In genomic region chr11:65116370-65117205, GRCh38 we compare ENCODE assay signal across 8 cellular contexts. TPM values are rescaled to one million over a fixed set of nuclear protein-coding genes. Genes with fewer than 3 reads are reported as not detected.
DNase-seq lines count a peak whose midpoint lies in the region; ATAC-seq, FAIRE-seq and TF ChIP-seq lines count a peak whose summit lies in the region.

No MANE protein-coding gene starts in this region.

- H3K27ac ChIP-seq in HepG2 (ENCODE audit: extremely low read length, insufficient read depth, low read length): peak overlapping the region; percentile 75

- no peak for TF ChIP-seq EP300 in HepG2 (IDR thresholded peaks at IDR 0.05; ENCODE audit: low read depth in 2 of 2, low read length in 2 of 2)
- TF ChIP-seq EP300 in HepG2 (CRISPR knock-in tag; IDR thresholded peaks at IDR 0.05; ENCODE audit: borderline replicate concordance): no peak

- peak overlapping the region; percentile 87 for H3K27ac Mint-ChIP-seq in T-helper 1 cell treated with Interleukin-12 subunit alpha and Interleukin-12 subunit beta and Interleukin-4 antibody, amounts not matched to agents 30 μg/mL and 1 μg/mL, for 36 hours
- H3K27ac Mint-ChIP-seq in MCF 10A (ENCODE audit: low read depth, unreplicated experiment): peak overlapping the region; percentile 88

- no peaks in the 10 kb centered on the region for H3K9me3 ChIP-seq in HepG2 (ENCODE audit: low read length)

- H3K27me3 Mint-ChIP-seq in T-helper 1 cell treated with Interleukin-12 subunit alpha and Interleukin-12 subunit beta and Interleukin-4 antibody, amounts not matched to agents 30 μg/mL and 1 μg/mL, for 36 hours (ENCODE audit: low read depth): no peaks in the 10 kb centered on the region
- H3K27me3 Mint-ChIP-seq in MCF 10A (ENCODE audit: insufficient read depth, unreplicated experiment): no peaks in the 10 kb centered on the region

- peak overlapping the region; percentile 80 for H3K4me2 ChIP-seq in HepG2 (ENCODE audit: low read depth, low read length)

- peak overlapping the region; percentile 90 for H3K9ac ChIP-seq in HepG2 (ENCODE audit: insufficient read depth, low read depth, low read length)

- H3K4me1 Mint-ChIP-seq in T-helper 1 cell treated with Interleukin-12 subunit alpha and Interleukin-12 subunit beta and Interleukin-4 antibody, amounts not matched to agents 30 μg/mL and 1 μg/mL, for 36 hours (ENCODE audit: low read depth): peaks cover 26% of the 10 kb centered on the region
- H3K4me1 Mint-ChIP-seq in MCF 10A (ENCODE audit: insufficient read depth, unreplicated experiment): peaks cover 22% of the 10 kb centered on the region

- CTCF ChIA-PET in HEK293T (lab: Yijun Ruan, JAX): interaction anchor here (0.6 to 1.1 kb wide), 3 partner anchors 91 to 229 kb away, joined by 3 to 8 read pairs (median 4); no protein-coding TSS in a partner anchor
- CTCF ChIA-PET in MCF 10A (lab: Yijun Ruan, JAX): interaction anchor here (0.6 to 2.6 kb wide), 9 partner anchors 13 to 773 kb away, joined by 3 to 12 read pairs (median 3); partner anchors contain the start of gene CDC42BPG
- CTCF ChIA-PET in HepG2 (lab: Yijun Ruan, JAX; ENCODE audit: low intra/inter-chr PET ratio, low total read pairs): no interaction called here

- WGBS in HepG2 (ENCODE audit: low lambda C conversion rate): 48% methylated on average over 23 of the region's 68 CpGs

- in situ Hi-C loops in HepG2 (cut with HindIII; ENCODE audit: extremely low pct_ligation_motif_present, low pct_unique_long_range_greater_than_20kb): no loop called here

- TF ChIP-seq RAD21 in HepG2 (CRISPR knock-in tag; IDR thresholded peaks at IDR 0.05): no peak

- H3K4me1 ChIP-seq in HepG2 (ENCODE audit: insufficient read depth, low read length): peaks cover 42% of the 10 kb centered on the region

- H3K4me3 ChIP-seq in HepG2 (replicated peaks in 1 of 3; ENCODE audit: insufficient read depth in 1 of 3, low read depth in 2 of 3, low read length in 3 of 3): peak overlapping the region; percentile 73 to 88 (median 80)

- no peaks in the 10 kb centered on the region for H4K20me1 ChIP-seq in HepG2 (ENCODE audit: insufficient read depth, low read length)

- ATAC-seq in HepG2: peak; percentile 2
- no peak for ATAC-seq in HG03521 (IDR thresholded peaks at IDR 0.05; ENCODE audit: unreplicated experiment)

- H3K9me3 Mint-ChIP-seq in T-helper 1 cell treated with Interleukin-12 subunit alpha and Interleukin-12 subunit beta and Interleukin-4 antibody, amounts not matched to agents 30 μg/mL and 1 μg/mL, for 36 hours: no peaks in the 10 kb centered on the region
- H3K9me3 Mint-ChIP-seq in MCF 10A (ENCODE audit: unreplicated experiment): no peaks in the 10 kb centered on the region

- H3K27me3 ChIP-seq in HepG2 (ENCODE audit: control insufficient read depth in 1 of 2, insufficient read depth in 2 of 2, low read length in 2 of 2): no peaks in the 10 kb centered on the region; a peak in 1 of 5 replicates

- no peak for TF ChIP-seq CTCF in MCF 10A (IDR thresholded peaks at IDR 0.05; ENCODE audit: unreplicated experiment)
- TF ChIP-seq CTCF in HepG2 (CRISPR knock-in tag; IDR thresholded peaks at IDR 0.05): no peak

- peaks cover 23% of the 10 kb centered on the region for H3K79me2 ChIP-seq in HepG2 (ENCODE audit: insufficient read depth, low read length)

- no peak for FAIRE-seq in HepG2 (lab: Jason Lieb, UNC)

- intact Hi-C loops in MCF 10A (cut with micrococcal nuclease): loop anchor here (1.0 to 10.0 kb wide), 3 partner anchors 102 to 269 kb away; partner anchors contain the start of genes ARL2 and ATG2A
- intact Hi-C loops in HepG2 (cut with micrococcal nuclease; ENCODE audit: unreplicated experiment): loop anchor here (2.0 kb wide), 1 partner anchor 50 kb away; no protein-coding TSS in a partner anchor

- peaks cover 7 to 22% of the 10 kb centered on the region in 2 experiments; a peak in 4 of 5 replicates for H3K36me3 ChIP-seq in HepG2 (replicated peaks in 1 of 2; ENCODE audit: control insufficient read depth in 1 of 2, insufficient read depth in 2 of 2, low read length in 2 of 2)

- no peak for TF ChIP-seq POLR2A in HepG2 (IDR thresholded peaks at IDR 0.05; ENCODE audit: insufficient read depth in 1 of 2, low read depth in 2 of 2, low read length in 2 of 2)

- H3K4me3 Mint-ChIP-seq in T-helper 1 cell treated with Interleukin-12 subunit alpha and Interleukin-12 subunit beta and Interleukin-4 antibody, amounts not matched to agents 30 μg/mL and 1 μg/mL, for 36 hours: peak overlapping the region; percentile 85
- H3K4me3 Mint-ChIP-seq in MCF 10A (ENCODE audit: unreplicated experiment): peak overlapping the region; percentile 82

- no peak overlapping the region for H2AFZ ChIP-seq in HepG2 (ENCODE audit: low read length)

- DNase-seq in AG08396 (ENCODE audit: low spot score) (peak; percentile 65), HEK293T (ENCODE audit: extremely low spot score) (no peak), MCF 10A (ENCODE audit: unreplicated experiment) (peak; percentile 50), HepG2 (ENCODE audit: low spot score) (no peak), HuH-7.5 (ENCODE audit: low spot score) (no peak)
- peak; percentile 50 to 62 for DNase-seq in stimulated activated CD8-positive, alpha-beta memory T cell treated with anti-CD3 and anti-CD28 coated beads, Interleukin-15, amount 100 ng/mL, for 48 hours (ENCODE audit: low read depth in 2 of 2)

- H3K36me3 Mint-ChIP-seq in T-helper 1 cell treated with Interleukin-12 subunit alpha and Interleukin-12 subunit beta and Interleukin-4 antibody, amounts not matched to agents 30 μg/mL and 1 μg/mL, for 36 hours (ENCODE audit: low read depth): peaks cover 27% of the 10 kb centered on the region
- H3K36me3 Mint-ChIP-seq in MCF 10A (ENCODE audit: insufficient read depth, unreplicated experiment): peaks cover 57% of the 10 kb centered on the region

- POLR2A ChIA-PET in HEK293T (lab: Yijun Ruan, JAX) (interaction anchor here (0.7 to 2.5 kb wide), 11 partner anchors 9 to 267 kb away, joined by 3 to 13 read pairs (median 3); partner anchors contain the start of genes CAPN1, POLA2, SAC3D1 and SYVN1), MCF 10A (lab: Yijun Ruan, JAX) (interaction anchor here (1.1 to 8.8 kb wide), 22 partner anchors 8 to 281 kb away, joined by 3 to 122 read pairs (median 9); partner anchors contain the start of genes ARL2, CAPN1, CDC42BPG and CDCA5), HepG2 (lab: Yijun Ruan, JAX) (interaction anchor here (1.0 to 4.1 kb wide), 8 partner anchors 12 to 267 kb away, joined by 3 to 23 read pairs (median 4); partner anchors contain the start of genes GPHA2, SAC3D1, SYVN1 and VPS51)

- BruUV-seq in MCF 10A (replicated peaks; lab: Mats Ljungman, UMichigan): no TSS peak
- BruUV-seq in HepG2 (replicated peaks; lab: Mats Ljungman, UMichigan): no TSS peak

RNA-seq across cellular contexts. Expression of gene ZNHIT2, which starts 0.9 kb away (rescaled TPM):
- total RNA-seq in MCF 10A (2022) (22.0 and 23.6 TPM in 2 replicates), HepG2 (2016; rRNA removed; fragmentation: Illumina TruSeq; extraction: Trizol) (5.7 and 6.5 TPM in 2 replicates)
- total RNA-seq in HepG2 (2016; cell fraction: cytosol; rRNA removed; fragmentation: Illumina TruSeq; extraction: Trizol; ENCODE audit: low read depth): 2.9 and 4.3 TPM in 2 replicates
- 5.4 and 6.3 TPM in 2 replicates for total RNA-seq in HepG2 (2016; cell fraction: insoluble cytoplasmic fraction; rRNA removed; fragmentation: Illumina TruSeq; extraction: Trizol)
- total RNA-seq in HepG2 (2016; cell fraction: membrane; rRNA removed; fragmentation: Illumina TruSeq; extraction: Trizol): 3.5 and 4.3 TPM in 2 replicates
- 3.6 and 3.9 TPM in 2 replicates for total RNA-seq in HepG2 (2016; cell fraction: nucleus; rRNA removed; fragmentation: Illumina TruSeq; extraction: Trizol)
- polyA plus RNA-seq in HepG2 (2011; rRNA removed): 1.1 TPM in 2 replicates
- polyA plus RNA-seq in HepG2 (2011; cell fraction: cytosol; rRNA removed): 0.86 and 2.0 TPM in 2 replicates
- polyA plus RNA-seq in HepG2 (2011; cell fraction: nucleus; rRNA removed): 1.7 and 2.2 TPM in 2 replicates
- 1.6 and 2.5 TPM in 2 replicates for polyA plus RNA-seq in HepG2 (2012)
- 3.0 and 3.1 TPM in 2 replicates for polyA plus RNA-seq in HepG2 (2016; cell fraction: cytosol; fragmentation: Illumina TruSeq; extraction: Trizol; ENCODE audit: low read depth)
- polyA plus RNA-seq in HepG2 (2016; cell fraction: insoluble cytoplasmic fraction; fragmentation: Illumina TruSeq; extraction: Trizol; ENCODE audit: low read depth): 4.0 and 4.7 TPM in 2 replicates
- polyA plus RNA-seq in HepG2 (2016; cell fraction: membrane; fragmentation: Illumina TruSeq; extraction: Trizol; ENCODE audit: low read depth): 2.8 and 2.9 TPM in 2 replicates
- 6.2 and 6.5 TPM in 2 replicates for polyA plus RNA-seq in HepG2 (2016; cell fraction: nucleus; fragmentation: Illumina TruSeq; extraction: Trizol; ENCODE audit: insufficient read depth, low read depth)
- 3.0 and 5.8 TPM in 2 replicates for polyA minus RNA-seq in HepG2 (2011; rRNA and poly(A)+ RNA removed; ENCODE audit: low replicate concordance)
- polyA minus RNA-seq in HepG2 (2011; cell fraction: cytosol; rRNA and poly(A)+ RNA removed): 2.4 and 3.3 TPM in 2 replicates
- polyA minus RNA-seq in HepG2 (2011; cell fraction: nucleus; rRNA and poly(A)+ RNA removed): 0.75 and 4.1 TPM in 2 replicates

RNA-seq across cellular contexts. Expression of gene TM7SF2, which starts 4.9 kb away (rescaled TPM):
- total RNA-seq in MCF 10A (2022) (8.5 and 14.0 TPM in 2 replicates), HepG2 (2016; rRNA removed; fragmentation: Illumina TruSeq; extraction: Trizol) (28.8 and 66.9 TPM in 2 replicates)
- 49.5 and 66.5 TPM in 2 replicates for total RNA-seq in HepG2 (2016; cell fraction: cytosol; rRNA removed; fragmentation: Illumina TruSeq; extraction: Trizol; ENCODE audit: low read depth)
- total RNA-seq in HepG2 (2016; cell fraction: insoluble cytoplasmic fraction; rRNA removed; fragmentation: Illumina TruSeq; extraction: Trizol): 29.7 and 70.5 TPM in 2 replicates
- 64.7 and 77.2 TPM in 2 replicates for total RNA-seq in HepG2 (2016; cell fraction: membrane; rRNA removed; fragmentation: Illumina TruSeq; extraction: Trizol)
- total RNA-seq in HepG2 (2016; cell fraction: nucleus; rRNA removed; fragmentation: Illumina TruSeq; extraction: Trizol): 57.7 and 67.5 TPM in 2 replicates
- 56.0 and 75.6 TPM in 2 replicates for polyA plus RNA-seq in HepG2 (2011; rRNA removed)
- 60.6 and 76.1 TPM in 2 replicates for polyA plus RNA-seq in HepG2 (2011; cell fraction: cytosol; rRNA removed)
- 104 and 129 TPM in 2 replicates for polyA plus RNA-seq in HepG2 (2011; cell fraction: nucleus; rRNA removed)
- 25.8 and 43.4 TPM in 2 replicates for polyA plus RNA-seq in HepG2 (2012)
- polyA plus RNA-seq in HepG2 (2016; cell fraction: cytosol; fragmentation: Illumina TruSeq; extraction: Trizol; ENCODE audit: low read depth): 66.7 and 89.2 TPM in 2 replicates
- polyA plus RNA-seq in HepG2 (2016; cell fraction: insoluble cytoplasmic fraction; fragmentation: Illumina TruSeq; extraction: Trizol; ENCODE audit: low read depth): 41.3 and 42.6 TPM in 2 replicates
- polyA plus RNA-seq in HepG2 (2016; cell fraction: membrane; fragmentation: Illumina TruSeq; extraction: Trizol; ENCODE audit: low read depth): 71.6 and 83.6 TPM in 2 replicates
- polyA plus RNA-seq in HepG2 (2016; cell fraction: nucleus; fragmentation: Illumina TruSeq; extraction: Trizol; ENCODE audit: insufficient read depth, low read depth): 137 and 142 TPM in 2 replicates
- polyA minus RNA-seq in HepG2 (2011; rRNA and poly(A)+ RNA removed; ENCODE audit: low replicate concordance): 18.1 and 162 TPM in 2 replicates
- polyA minus RNA-seq in HepG2 (2011; cell fraction: cytosol; rRNA and poly(A)+ RNA removed): 25.1 and 27.4 TPM in 2 replicates
- polyA minus RNA-seq in HepG2 (2011; cell fraction: nucleus; rRNA and poly(A)+ RNA removed): 28.7 and 33.4 TPM in 2 replicates

RNA-seq across cellular contexts. Expression of gene FAU, which starts 5.3 kb away (rescaled TPM):
- total RNA-seq in MCF 10A (2022) (1,049 and 1,269 TPM in 2 replicates), HepG2 (2016; rRNA removed; fragmentation: Illumina TruSeq; extraction: Trizol) (869 and 1,024 TPM in 2 replicates)
- total RNA-seq in HepG2 (2016; cell fraction: cytosol; rRNA removed; fragmentation: Illumina TruSeq; extraction: Trizol; ENCODE audit: low read depth): 647 and 670 TPM in 2 replicates
- total RNA-seq in HepG2 (2016; cell fraction: insoluble cytoplasmic fraction; rRNA removed; fragmentation: Illumina TruSeq; extraction: Trizol): 906 and 1,117 TPM in 2 replicates
- total RNA-seq in HepG2 (2016; cell fraction: membrane; rRNA removed; fragmentation: Illumina TruSeq; extraction: Trizol): 759 and 784 TPM in 2 replicates
- total RNA-seq in HepG2 (2016; cell fraction: nucleus; rRNA removed; fragmentation: Illumina TruSeq; extraction: Trizol): 357 and 372 TPM in 2 replicates
- 374 and 392 TPM in 2 replicates for polyA plus RNA-seq in HepG2 (2011; rRNA removed)
- 479 and 733 TPM in 2 replicates for polyA plus RNA-seq in HepG2 (2011; cell fraction: cytosol; rRNA removed)
- 228 and 230 TPM in 2 replicates for polyA plus RNA-seq in HepG2 (2011; cell fraction: nucleus; rRNA removed)
- polyA plus RNA-seq in HepG2 (2012): 713 and 760 TPM in 2 replicates
- 645 and 677 TPM in 2 replicates for polyA plus RNA-seq in HepG2 (2016; cell fraction: cytosol; fragmentation: Illumina TruSeq; extraction: Trizol; ENCODE audit: low read depth)
- 876 and 937 TPM in 2 replicates for polyA plus RNA-seq in HepG2 (2016; cell fraction: insoluble cytoplasmic fraction; fragmentation: Illumina TruSeq; extraction: Trizol; ENCODE audit: low read depth)
- polyA plus RNA-seq in HepG2 (2016; cell fraction: membrane; fragmentation: Illumina TruSeq; extraction: Trizol; ENCODE audit: low read depth): 684 and 723 TPM in 2 replicates
- polyA plus RNA-seq in HepG2 (2016; cell fraction: nucleus; fragmentation: Illumina TruSeq; extraction: Trizol; ENCODE audit: insufficient read depth, low read depth): 488 and 523 TPM in 2 replicates
- polyA minus RNA-seq in HepG2 (2011; rRNA and poly(A)+ RNA removed; ENCODE audit: low replicate concordance): 284 and 286 TPM in 2 replicates
- 148 and 154 TPM in 2 replicates for polyA minus RNA-seq in HepG2 (2011; cell fraction: cytosol; rRNA and poly(A)+ RNA removed)
- 68.0 and 81.7 TPM in 2 replicates for polyA minus RNA-seq in HepG2 (2011; cell fraction: nucleus; rRNA and poly(A)+ RNA removed)

RNA-seq across cellular contexts. Expression of gene MRPL49, which starts 5.5 kb away (rescaled TPM):
- total RNA-seq in MCF 10A (2022) (76.9 and 79.0 TPM in 2 replicates), HepG2 (2016; rRNA removed; fragmentation: Illumina TruSeq; extraction: Trizol) (53.3 and 63.2 TPM in 2 replicates)
- 9.5 and 10.0 TPM in 2 replicates for total RNA-seq in HepG2 (2016; cell fraction: cytosol; rRNA removed; fragmentation: Illumina TruSeq; extraction: Trizol; ENCODE audit: low read depth)
- total RNA-seq in HepG2 (2016; cell fraction: insoluble cytoplasmic fraction; rRNA removed; fragmentation: Illumina TruSeq; extraction: Trizol): 54.6 and 65.9 TPM in 2 replicates
- total RNA-seq in HepG2 (2016; cell fraction: membrane; rRNA removed; fragmentation: Illumina TruSeq; extraction: Trizol): 26.1 and 26.5 TPM in 2 replicates
- 17.5 and 18.4 TPM in 2 replicates for total RNA-seq in HepG2 (2016; cell fraction: nucleus; rRNA removed; fragmentation: Illumina TruSeq; extraction: Trizol)
- polyA plus RNA-seq in HepG2 (2011; rRNA removed): 39.2 and 41.4 TPM in 2 replicates
- 45.2 and 53.6 TPM in 2 replicates for polyA plus RNA-seq in HepG2 (2011; cell fraction: cytosol; rRNA removed)
- polyA plus RNA-seq in HepG2 (2011; cell fraction: nucleus; rRNA removed): 10.1 and 14.8 TPM in 2 replicates
- 19.0 and 22.8 TPM in 2 replicates for polyA plus RNA-seq in HepG2 (2012)
- polyA plus RNA-seq in HepG2 (2016; cell fraction: cytosol; fragmentation: Illumina TruSeq; extraction: Trizol; ENCODE audit: low read depth): 7.7 TPM in 2 replicates
- polyA plus RNA-seq in HepG2 (2016; cell fraction: insoluble cytoplasmic fraction; fragmentation: Illumina TruSeq; extraction: Trizol; ENCODE audit: low read depth): 66.0 and 68.9 TPM in 2 replicates
- 17.1 and 17.2 TPM in 2 replicates for polyA plus RNA-seq in HepG2 (2016; cell fraction: membrane; fragmentation: Illumina TruSeq; extraction: Trizol; ENCODE audit: low read depth)
- 27.1 and 27.9 TPM in 2 replicates for polyA plus RNA-seq in HepG2 (2016; cell fraction: nucleus; fragmentation: Illumina TruSeq; extraction: Trizol; ENCODE audit: insufficient read depth, low read depth)
- 32.3 and 86.6 TPM in 2 replicates for polyA minus RNA-seq in HepG2 (2011; rRNA and poly(A)+ RNA removed; ENCODE audit: low replicate concordance)
- 14.0 and 16.4 TPM in 2 replicates for polyA minus RNA-seq in HepG2 (2011; cell fraction: cytosol; rRNA and poly(A)+ RNA removed)
- polyA minus RNA-seq in HepG2 (2011; cell fraction: nucleus; rRNA and poly(A)+ RNA removed): 11.6 and 13.6 TPM in 2 replicates

RNA-seq across cellular contexts. Expression of gene SYVN1, which starts 17.7 kb away (rescaled TPM):
- total RNA-seq in MCF 10A (2022) (74.9 and 99.8 TPM in 2 replicates), HepG2 (2016; rRNA removed; fragmentation: Illumina TruSeq; extraction: Trizol) (7.4 and 10.3 TPM in 2 replicates)
- total RNA-seq in HepG2 (2016; cell fraction: cytosol; rRNA removed; fragmentation: Illumina TruSeq; extraction: Trizol; ENCODE audit: low read depth): 5.5 and 6.4 TPM in 2 replicates
- total RNA-seq in HepG2 (2016; cell fraction: insoluble cytoplasmic fraction; rRNA removed; fragmentation: Illumina TruSeq; extraction: Trizol): 7.6 and 9.3 TPM in 2 replicates
- total RNA-seq in HepG2 (2016; cell fraction: membrane; rRNA removed; fragmentation: Illumina TruSeq; extraction: Trizol): 5.6 and 6.7 TPM in 2 replicates
- total RNA-seq in HepG2 (2016; cell fraction: nucleus; rRNA removed; fragmentation: Illumina TruSeq; extraction: Trizol): 25.3 and 26.9 TPM in 2 replicates
- polyA plus RNA-seq in HepG2 (2011; rRNA removed): 22.5 and 25.8 TPM in 2 replicates
- polyA plus RNA-seq in HepG2 (2011; cell fraction: cytosol; rRNA removed): 17.6 and 23.4 TPM in 2 replicates
- 115 and 119 TPM in 2 replicates for polyA plus RNA-seq in HepG2 (2011; cell fraction: nucleus; rRNA removed)
- 33.9 and 47.9 TPM in 2 replicates for polyA plus RNA-seq in HepG2 (2012)
- 2.0 and 2.2 TPM in 2 replicates for polyA plus RNA-seq in HepG2 (2016; cell fraction: cytosol; fragmentation: Illumina TruSeq; extraction: Trizol; ENCODE audit: low read depth)
- 7.4 and 12.4 TPM in 2 replicates for polyA plus RNA-seq in HepG2 (2016; cell fraction: insoluble cytoplasmic fraction; fragmentation: Illumina TruSeq; extraction: Trizol; ENCODE audit: low read depth)
- 3.4 and 4.9 TPM in 2 replicates for polyA plus RNA-seq in HepG2 (2016; cell fraction: membrane; fragmentation: Illumina TruSeq; extraction: Trizol; ENCODE audit: low read depth)
- polyA plus RNA-seq in HepG2 (2016; cell fraction: nucleus; fragmentation: Illumina TruSeq; extraction: Trizol; ENCODE audit: insufficient read depth, low read depth): 64.5 and 69.0 TPM in 2 replicates
- polyA minus RNA-seq in HepG2 (2011; rRNA and poly(A)+ RNA removed; ENCODE audit: low replicate concordance): 98.7 and 122 TPM in 2 replicates
- polyA minus RNA-seq in HepG2 (2011; cell fraction: cytosol; rRNA and poly(A)+ RNA removed): 35.8 and 47.2 TPM in 2 replicates
- polyA minus RNA-seq in HepG2 (2011; cell fraction: nucleus; rRNA and poly(A)+ RNA removed): 51.0 and 56.2 TPM in 2 replicates

Comparison
In these comparisons a context has a peak if more than half of its experiments do, and no peak if none do; other contexts are left out.
1. DNase-seq: peak in AG08396 (single experiment), MCF 10A (single experiment) and stimulated activated CD8-positive, alpha-beta memory T cell treated with anti-CD3 and anti-CD28 coated beads, Interleukin-15, amount 100 ng/mL, for 48 hours (2 of 2); none in HEK293T (single experiment), HepG2 (single experiment) and HuH-7.5 (single experiment).